Comparison of ENCODE assay signal across 19 cellular contexts in the genomic region with DNA sequence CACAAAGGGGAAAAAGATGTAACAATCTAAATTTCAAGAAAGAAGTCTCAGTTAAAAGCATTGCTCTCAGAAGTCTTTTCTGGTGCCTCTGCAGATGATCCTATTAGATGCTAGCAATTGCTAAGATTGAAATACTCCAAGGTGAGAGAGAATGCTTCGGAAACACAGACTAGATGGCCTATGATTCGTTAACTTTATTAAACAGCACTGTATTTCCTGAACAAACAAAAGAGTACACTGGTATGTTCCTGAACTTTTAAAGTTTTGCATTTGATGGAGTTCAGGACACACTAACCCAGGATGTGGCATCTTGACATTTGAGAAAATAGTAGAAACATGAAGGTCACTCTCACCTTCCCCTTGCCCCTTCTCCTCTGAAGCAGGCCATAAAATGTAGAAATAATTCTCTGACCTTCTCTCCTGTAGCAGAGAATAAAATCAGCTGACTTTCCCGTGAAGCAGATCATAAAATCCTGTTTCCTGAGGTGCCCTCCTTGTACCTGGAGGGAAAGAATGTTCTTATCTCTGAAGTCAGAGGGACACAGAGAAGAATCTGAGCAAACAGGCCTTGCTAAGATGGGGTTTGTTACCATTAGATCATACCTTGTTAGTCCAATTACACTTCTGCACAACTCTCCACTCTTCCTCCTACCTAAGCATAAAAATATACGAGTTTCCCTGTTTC.
"Had no signal": no experiment of that assay in that cellular context is flagged by ENCODE, and none has a peak within 500 bp of the region (broad histone marks: within the 10 kb centered on the region; RNA-seq: fewer than 3 reads in every experiment).

No MANE protein-coding gene starts in this region.

- H3K27me3 ChIP-seq: left lung, sigmoid colon, stomach, thyroid gland, upper lobe of left lung had no signal

- H3K9me3 ChIP-seq: left lung, psoas muscle, sigmoid colon, stomach, thyroid gland, upper lobe of left lung had no signal

- H3K27ac ChIP-seq: coronary artery, left lung, psoas muscle, sigmoid colon, stomach, thyroid gland, upper lobe of left lung had no signal

- ATAC-seq: effector memory CD8-positive, alpha-beta T cell; left lung; naive thymus-derived CD4-positive, alpha-beta T cell; psoas muscle; right cardiac atrium; stimulated activated effector memory CD8-positive, alpha-beta T cell treated with anti-CD3 and anti-CD28 coated beads, Interleukin-12 subunit alpha, Interleukin-12 subunit beta, amount 100 ng/mL, for 72 hours had no signal

- H3K36me3 ChIP-seq: left lung, sigmoid colon, stomach, thyroid gland, upper lobe of left lung had no signal

- H3K4me1 ChIP-seq: left lung, psoas muscle, sigmoid colon, stomach, thyroid gland, upper lobe of left lung had no signal

- H3K4me3 ChIP-seq: coronary artery, left lung, psoas muscle, sigmoid colon, stomach, thyroid gland, upper lobe of left lung had no signal

- DNase-seq: dermis blood vessel endothelial cell; effector memory CD8-positive, alpha-beta T cell; head of caudate nucleus; kidney; left lung; mesenchymal stem cell; naive thymus-derived CD4-positive, alpha-beta T cell; nucleus accumbens; psoas muscle; right cardiac atrium; sigmoid colon; stimulated activated CD4-positive, alpha-beta T cell treated with anti-CD3 and anti-CD28 coated beads, Interleukin-2, amount 100 ng/mL, for 24 hours; stimulated activated CD4-positive, alpha-beta T cell treated with anti-CD3 and anti-CD28 coated beads, Interleukin-4, amount 100 ng/mL, for 24 hours; stimulated activated naive CD4-positive, alpha-beta T cell treated with Interleukin-2 at 50 U/mL for 16 hours; stomach; thyroid gland; upper lobe of left lung had no signal
